ENCODE assay signal across 1 cellular context in the genomic region with DNA sequence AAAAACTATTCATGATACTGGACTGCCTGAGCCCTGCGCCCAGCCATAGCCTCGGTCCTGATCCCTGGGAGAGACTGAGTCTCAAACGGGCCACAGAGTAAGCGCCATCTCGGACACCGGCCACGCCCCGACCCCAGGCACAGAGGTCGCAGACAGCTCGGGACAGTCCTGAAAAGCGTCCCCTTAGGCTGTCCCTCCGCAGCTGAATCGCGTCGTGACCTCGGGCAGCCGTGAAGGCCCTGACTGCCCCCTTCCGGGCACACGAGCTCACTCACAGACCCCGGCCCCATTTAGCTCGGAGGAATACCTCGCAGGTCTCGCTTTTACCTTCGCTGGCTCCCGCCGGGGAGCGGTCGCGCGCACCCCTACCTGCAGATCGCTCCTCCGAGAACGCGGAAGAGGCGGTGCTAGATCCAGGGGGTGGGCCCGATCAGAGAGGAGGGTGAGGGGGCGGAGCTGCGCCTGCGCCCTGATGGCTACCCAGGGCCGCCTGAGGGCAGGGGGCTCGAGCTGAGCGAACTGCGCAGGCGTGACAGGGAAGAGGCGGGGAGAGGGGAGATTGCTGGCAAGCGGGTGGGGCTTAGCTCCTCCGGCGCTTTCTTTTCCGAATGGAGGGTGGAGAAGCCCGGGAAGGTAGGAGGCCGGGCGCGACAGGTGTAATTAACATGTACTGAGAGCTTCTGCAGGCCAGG.
TF ChIP-seq lines count a peak whose summit lies in the region.

A gene (minus strand): TSS at position 411 of the 692 bp plus-strand sequence. CDS start 20,941 bp downstream, outside the sequence.

TF ChIP-seq in K562, 482 proteins besides CTCF, POLR2A, EP300 and RAD21 (continued from another document and continues in another):
- TF ChIP-seq, protein P1, sequence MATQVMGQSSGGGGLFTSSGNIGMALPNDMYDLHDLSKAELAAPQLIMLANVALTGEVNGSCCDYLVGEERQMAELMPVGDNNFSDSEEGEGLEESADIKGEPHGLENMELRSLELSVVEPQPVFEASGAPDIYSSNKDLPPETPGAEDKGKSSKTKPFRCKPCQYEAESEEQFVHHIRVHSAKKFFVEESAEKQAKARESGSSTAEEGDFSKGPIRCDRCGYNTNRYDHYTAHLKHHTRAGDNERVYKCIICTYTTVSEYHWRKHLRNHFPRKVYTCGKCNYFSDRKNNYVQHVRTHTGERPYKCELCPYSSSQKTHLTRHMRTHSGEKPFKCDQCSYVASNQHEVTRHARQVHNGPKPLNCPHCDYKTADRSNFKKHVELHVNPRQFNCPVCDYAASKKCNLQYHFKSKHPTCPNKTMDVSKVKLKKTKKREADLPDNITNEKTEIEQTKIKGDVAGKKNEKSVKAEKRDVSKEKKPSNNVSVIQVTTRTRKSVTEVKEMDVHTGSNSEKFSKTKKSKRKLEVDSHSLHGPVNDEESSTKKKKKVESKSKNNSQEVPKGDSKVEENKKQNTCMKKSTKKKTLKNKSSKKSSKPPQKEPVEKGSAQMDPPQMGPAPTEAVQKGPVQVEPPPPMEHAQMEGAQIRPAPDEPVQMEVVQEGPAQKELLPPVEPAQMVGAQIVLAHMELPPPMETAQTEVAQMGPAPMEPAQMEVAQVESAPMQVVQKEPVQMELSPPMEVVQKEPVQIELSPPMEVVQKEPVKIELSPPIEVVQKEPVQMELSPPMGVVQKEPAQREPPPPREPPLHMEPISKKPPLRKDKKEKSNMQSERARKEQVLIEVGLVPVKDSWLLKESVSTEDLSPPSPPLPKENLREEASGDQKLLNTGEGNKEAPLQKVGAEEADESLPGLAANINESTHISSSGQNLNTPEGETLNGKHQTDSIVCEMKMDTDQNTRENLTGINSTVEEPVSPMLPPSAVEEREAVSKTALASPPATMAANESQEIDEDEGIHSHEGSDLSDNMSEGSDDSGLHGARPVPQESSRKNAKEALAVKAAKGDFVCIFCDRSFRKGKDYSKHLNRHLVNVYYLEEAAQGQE (CRISPR knock-in tag; IDR thresholded peaks at IDR 0.05; ENCODE audit: low read depth) = peak; percentile 63; the same call in 1 of the 2 replicates
- TF ChIP-seq, protein P2, sequence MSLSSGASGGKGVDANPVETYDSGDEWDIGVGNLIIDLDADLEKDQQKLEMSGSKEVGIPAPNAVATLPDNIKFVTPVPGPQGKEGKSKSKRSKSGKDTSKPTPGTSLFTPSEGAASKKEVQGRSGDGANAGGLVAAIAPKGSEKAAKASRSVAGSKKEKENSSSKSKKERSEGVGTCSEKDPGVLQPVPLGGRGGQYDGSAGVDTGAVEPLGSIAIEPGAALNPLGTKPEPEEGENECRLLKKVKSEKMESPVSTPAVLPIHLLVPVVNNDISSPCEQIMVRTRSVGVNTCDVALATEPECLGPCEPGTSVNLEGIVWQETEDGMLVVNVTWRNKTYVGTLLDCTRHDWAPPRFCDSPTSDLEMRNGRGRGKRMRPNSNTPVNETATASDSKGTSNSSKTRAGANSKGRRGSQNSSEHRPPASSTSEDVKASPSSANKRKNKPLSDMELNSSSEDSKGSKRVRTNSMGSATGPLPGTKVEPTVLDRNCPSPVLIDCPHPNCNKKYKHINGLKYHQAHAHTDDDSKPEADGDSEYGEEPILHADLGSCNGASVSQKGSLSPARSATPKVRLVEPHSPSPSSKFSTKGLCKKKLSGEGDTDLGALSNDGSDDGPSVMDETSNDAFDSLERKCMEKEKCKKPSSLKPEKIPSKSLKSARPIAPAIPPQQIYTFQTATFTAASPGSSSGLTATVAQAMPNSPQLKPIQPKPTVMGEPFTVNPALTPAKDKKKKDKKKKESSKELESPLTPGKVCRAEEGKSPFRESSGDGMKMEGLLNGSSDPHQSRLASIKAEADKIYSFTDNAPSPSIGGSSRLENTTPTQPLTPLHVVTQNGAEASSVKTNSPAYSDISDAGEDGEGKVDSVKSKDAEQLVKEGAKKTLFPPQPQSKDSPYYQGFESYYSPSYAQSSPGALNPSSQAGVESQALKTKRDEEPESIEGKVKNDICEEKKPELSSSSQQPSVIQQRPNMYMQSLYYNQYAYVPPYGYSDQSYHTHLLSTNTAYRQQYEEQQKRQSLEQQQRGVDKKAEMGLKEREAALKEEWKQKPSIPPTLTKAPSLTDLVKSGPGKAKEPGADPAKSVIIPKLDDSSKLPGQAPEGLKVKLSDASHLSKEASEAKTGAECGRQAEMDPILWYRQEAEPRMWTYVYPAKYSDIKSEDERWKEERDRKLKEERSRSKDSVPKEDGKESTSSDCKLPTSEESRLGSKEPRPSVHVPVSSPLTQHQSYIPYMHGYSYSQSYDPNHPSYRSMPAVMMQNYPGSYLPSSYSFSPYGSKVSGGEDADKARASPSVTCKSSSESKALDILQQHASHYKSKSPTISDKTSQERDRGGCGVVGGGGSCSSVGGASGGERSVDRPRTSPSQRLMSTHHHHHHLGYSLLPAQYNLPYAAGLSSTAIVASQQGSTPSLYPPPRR (CRISPR knock-in tag; IDR thresholded peaks at IDR 0.05; ENCODE audit: borderline replicate concordance) = no peak
- TF ChIP-seq POLR2AphosphoS5 (IDR thresholded peaks at IDR 0.05; ENCODE audit: control insufficient read depth, insufficient read depth, low read depth, low read length) (peak; percentile 91), ILK (tag; IDR thresholded peaks at IDR 0.05; ENCODE audit: borderline replicate concordance, low read depth) (no peak), ZNF75A (CRISPR knock-in tag; IDR thresholded peaks at IDR 0.05) (0 out of 2 replicates have a peak, but pooled peaks have one; percentile 55), TGIF2 (CRISPR knock-in tag; IDR thresholded peaks at IDR 0.05) (no peak), SAP30 (IDR thresholded peaks at IDR 0.05; ENCODE audit: borderline replicate concordance, insufficient read depth, low read depth, low read length, poor library complexity, severe bottlenecking) (peak; percentile 89), SIN3A (IDR thresholded peaks at IDR 0.05; ENCODE audit: borderline replicate concordance in 2 of 2, control insufficient read depth in 1 of 2, low read depth in 2 of 2, low read length in 2 of 2) (peak in 1 of 2 experiments; percentile 69; a peak in 2 of 4 replicates), ZNF583 (CRISPR knock-in tag; IDR thresholded peaks at IDR 0.05) (0 out of 2 replicates have a peak, but pooled peaks have one; percentile 19), KDM5B (IDR thresholded peaks at IDR 0.05; ENCODE audit: insufficient replicate concordance, low read depth, low read length) (peak; percentile 99), SMARCA4 (IDR thresholded peaks at IDR 0.05) (0 out of 2 replicates have a peak, but pooled peaks have one; percentile 47), RBM39 (optimal IDR thresholded peaks at IDR 0.05; ENCODE audit: low read depth, low read length) (peak; percentile 20), SPI1 (IDR thresholded peaks at IDR 0.05; ENCODE audit: borderline replicate concordance, low read depth, low read length) (peak; percentile 50; the same call in 1 of the 2 replicates), KLF6 (CRISPR knock-in tag; IDR thresholded peaks at IDR 0.05; ENCODE audit: borderline replicate concordance) (peak; percentile 64; the same call in 1 of the 2 replicates), ERF (CRISPR knock-in tag; IDR thresholded peaks at IDR 0.05) (peak; percentile 91; the same call in 1 of the 2 replicates), ZFPM2 (CRISPR knock-in tag; IDR thresholded peaks at IDR 0.05) (0 out of 2 replicates have a peak, but pooled peaks have one; percentile 22), ZBTB7A (IDR thresholded peaks at IDR 0.05; ENCODE audit: borderline replicate concordance, control insufficient read depth, low read depth, low read length) (peak; percentile 76; the same call in 1 of the 2 replicates), SRF (CRISPR knock-in tag; IDR thresholded peaks at IDR 0.05) (0 out of 4 replicates have a peak, but pooled peaks of 1 of the 2 experiments have one; percentile 31), CHD4 (IDR thresholded peaks at IDR 0.05; ENCODE audit: insufficient read depth, insufficient replicate concordance, low read depth, low read length, poor library complexity, severe bottlenecking) (no peak), SETDB1 (IDR thresholded peaks at IDR 0.05; ENCODE audit: low read length) (no peak), POLR2AphosphoS2 (IDR thresholded peaks at IDR 0.05; ENCODE audit: low read length) (0 out of 2 replicates have a peak, but pooled peaks have one; percentile 79), GABPA (tag; conservative IDR thresholded peaks at IDR 0.05; ENCODE audit: low read depth) (0 out of 2 replicates have a peak, but pooled peaks have one; percentile 43), JUND (IDR thresholded peaks at IDR 0.05; ENCODE audit: borderline replicate concordance, low read depth, low read length) (no peak; the same call in 1 of the 2 replicates), JUND (tag; IDR thresholded peaks at IDR 0.05; ENCODE audit: borderline replicate concordance, low read depth, low read length) (no peak; the same call in 2 of the 3 replicates), KLF1 (tag; IDR thresholded peaks at IDR 0.05) (no peak), KDM2B (CRISPR knock-in tag; IDR thresholded peaks at IDR 0.05) (peak; percentile 88), SRSF3 (IDR thresholded peaks at IDR 0.05; ENCODE audit: insufficient read depth, low read length) (no peak), EP400 (IDR thresholded peaks at IDR 0.05) (peak; percentile 76), CXXC5 (CRISPR knock-in tag; IDR thresholded peaks at IDR 0.05) (peak; percentile 77), TBP (optimal IDR thresholded peaks at IDR 0.05; ENCODE audit: low read depth, low read length) (peak; percentile 64), TRIM24 (IDR thresholded peaks at IDR 0.05) (no peak), ZNF436 (CRISPR knock-in tag; IDR thresholded peaks at IDR 0.05) (peak; percentile 55), NR2C1 (IDR thresholded peaks at IDR 0.05) (peak; percentile 74), NR2C1 (tag; IDR thresholded peaks at IDR 0.05) (peak; percentile 65), ZNF778 (CRISPR knock-in tag; IDR thresholded peaks at IDR 0.05) (no peak)
- TF ChIP-seq, protein P3, sequence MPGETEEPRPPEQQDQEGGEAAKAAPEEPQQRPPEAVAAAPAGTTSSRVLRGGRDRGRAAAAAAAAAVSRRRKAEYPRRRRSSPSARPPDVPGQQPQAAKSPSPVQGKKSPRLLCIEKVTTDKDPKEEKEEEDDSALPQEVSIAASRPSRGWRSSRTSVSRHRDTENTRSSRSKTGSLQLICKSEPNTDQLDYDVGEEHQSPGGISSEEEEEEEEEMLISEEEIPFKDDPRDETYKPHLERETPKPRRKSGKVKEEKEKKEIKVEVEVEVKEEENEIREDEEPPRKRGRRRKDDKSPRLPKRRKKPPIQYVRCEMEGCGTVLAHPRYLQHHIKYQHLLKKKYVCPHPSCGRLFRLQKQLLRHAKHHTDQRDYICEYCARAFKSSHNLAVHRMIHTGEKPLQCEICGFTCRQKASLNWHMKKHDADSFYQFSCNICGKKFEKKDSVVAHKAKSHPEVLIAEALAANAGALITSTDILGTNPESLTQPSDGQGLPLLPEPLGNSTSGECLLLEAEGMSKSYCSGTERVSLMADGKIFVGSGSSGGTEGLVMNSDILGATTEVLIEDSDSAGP (CRISPR knock-in tag; IDR thresholded peaks at IDR 0.05) = 0 out of 2 replicates have a peak, but pooled peaks have one; percentile 48
- TF ChIP-seq, protein P4, sequence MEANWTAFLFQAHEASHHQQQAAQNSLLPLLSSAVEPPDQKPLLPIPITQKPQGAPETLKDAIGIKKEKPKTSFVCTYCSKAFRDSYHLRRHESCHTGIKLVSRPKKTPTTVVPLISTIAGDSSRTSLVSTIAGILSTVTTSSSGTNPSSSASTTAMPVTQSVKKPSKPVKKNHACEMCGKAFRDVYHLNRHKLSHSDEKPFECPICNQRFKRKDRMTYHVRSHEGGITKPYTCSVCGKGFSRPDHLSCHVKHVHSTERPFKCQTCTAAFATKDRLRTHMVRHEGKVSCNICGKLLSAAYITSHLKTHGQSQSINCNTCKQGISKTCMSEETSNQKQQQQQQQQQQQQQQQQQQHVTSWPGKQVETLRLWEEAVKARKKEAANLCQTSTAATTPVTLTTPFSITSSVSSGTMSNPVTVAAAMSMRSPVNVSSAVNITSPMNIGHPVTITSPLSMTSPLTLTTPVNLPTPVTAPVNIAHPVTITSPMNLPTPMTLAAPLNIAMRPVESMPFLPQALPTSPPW (CRISPR knock-in tag; IDR thresholded peaks at IDR 0.05) = peak; percentile 81
- TF ChIP-seq, protein P5, sequence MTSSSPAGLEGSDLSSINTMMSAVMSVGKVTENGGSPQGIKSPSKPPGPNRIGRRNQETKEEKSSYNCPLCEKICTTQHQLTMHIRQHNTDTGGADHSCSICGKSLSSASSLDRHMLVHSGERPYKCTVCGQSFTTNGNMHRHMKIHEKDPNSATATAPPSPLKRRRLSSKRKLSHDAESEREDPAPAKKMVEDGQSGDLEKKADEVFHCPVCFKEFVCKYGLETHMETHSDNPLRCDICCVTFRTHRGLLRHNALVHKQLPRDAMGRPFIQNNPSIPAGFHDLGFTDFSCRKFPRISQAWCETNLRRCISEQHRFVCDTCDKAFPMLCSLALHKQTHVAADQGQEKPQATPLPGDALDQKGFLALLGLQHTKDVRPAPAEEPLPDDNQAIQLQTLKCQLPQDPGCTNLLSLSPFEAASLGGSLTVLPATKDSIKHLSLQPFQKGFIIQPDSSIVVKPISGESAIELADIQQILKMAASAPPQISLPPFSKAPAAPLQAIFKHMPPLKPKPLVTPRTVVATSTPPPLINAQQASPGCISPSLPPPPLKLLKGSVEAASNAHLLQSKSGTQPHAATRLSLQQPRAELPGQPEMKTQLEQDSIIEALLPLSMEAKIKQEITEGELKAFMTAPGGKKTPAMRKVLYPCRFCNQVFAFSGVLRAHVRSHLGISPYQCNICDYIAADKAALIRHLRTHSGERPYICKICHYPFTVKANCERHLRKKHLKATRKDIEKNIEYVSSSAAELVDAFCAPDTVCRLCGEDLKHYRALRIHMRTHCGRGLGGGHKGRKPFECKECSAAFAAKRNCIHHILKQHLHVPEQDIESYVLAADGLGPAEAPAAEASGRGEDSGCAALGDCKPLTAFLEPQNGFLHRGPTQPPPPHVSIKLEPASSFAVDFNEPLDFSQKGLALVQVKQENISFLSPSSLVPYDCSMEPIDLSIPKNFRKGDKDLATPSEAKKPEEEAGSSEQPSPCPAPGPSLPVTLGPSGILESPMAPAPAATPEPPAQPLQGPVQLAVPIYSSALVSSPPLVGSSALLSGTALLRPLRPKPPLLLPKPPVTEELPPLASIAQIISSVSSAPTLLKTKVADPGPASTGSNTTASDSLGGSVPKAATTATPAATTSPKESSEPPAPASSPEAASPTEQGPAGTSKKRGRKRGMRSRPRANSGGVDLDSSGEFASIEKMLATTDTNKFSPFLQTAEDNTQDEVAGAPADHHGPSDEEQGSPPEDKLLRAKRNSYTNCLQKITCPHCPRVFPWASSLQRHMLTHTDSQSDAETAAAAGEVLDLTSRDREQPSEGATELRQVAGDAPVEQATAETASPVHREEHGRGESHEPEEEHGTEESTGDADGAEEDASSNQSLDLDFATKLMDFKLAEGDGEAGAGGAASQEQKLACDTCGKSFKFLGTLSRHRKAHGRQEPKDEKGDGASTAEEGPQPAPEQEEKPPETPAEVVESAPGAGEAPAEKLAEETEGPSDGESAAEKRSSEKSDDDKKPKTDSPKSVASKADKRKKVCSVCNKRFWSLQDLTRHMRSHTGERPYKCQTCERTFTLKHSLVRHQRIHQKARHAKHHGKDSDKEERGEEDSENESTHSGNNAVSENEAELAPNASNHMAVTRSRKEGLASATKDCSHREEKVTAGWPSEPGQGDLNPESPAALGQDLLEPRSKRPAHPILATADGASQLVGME (CRISPR knock-in tag; IDR thresholded peaks at IDR 0.05) = peak; percentile 63; the same call in 1 of the 2 replicates
- TF ChIP-seq, protein P6, sequence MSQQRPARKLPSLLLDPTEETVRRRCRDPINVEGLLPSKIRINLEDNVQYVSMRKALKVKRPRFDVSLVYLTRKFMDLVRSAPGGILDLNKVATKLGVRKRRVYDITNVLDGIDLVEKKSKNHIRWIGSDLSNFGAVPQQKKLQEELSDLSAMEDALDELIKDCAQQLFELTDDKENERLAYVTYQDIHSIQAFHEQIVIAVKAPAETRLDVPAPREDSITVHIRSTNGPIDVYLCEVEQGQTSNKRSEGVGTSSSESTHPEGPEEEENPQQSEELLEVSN (IDR thresholded peaks at IDR 0.05; ENCODE audit: borderline replicate concordance in 1 of 2, extremely low read depth in 1 of 2, insufficient read depth in 1 of 2, insufficient read length in 1 of 2, low read depth in 1 of 2, low read length in 1 of 2, poor library complexity in 1 of 2, severe bottlenecking in 1 of 2) = peak in 1 of 2 experiments; percentile 28
